17 cellular contexts compared by ENCODE assay signal in the genomic region with DNA sequence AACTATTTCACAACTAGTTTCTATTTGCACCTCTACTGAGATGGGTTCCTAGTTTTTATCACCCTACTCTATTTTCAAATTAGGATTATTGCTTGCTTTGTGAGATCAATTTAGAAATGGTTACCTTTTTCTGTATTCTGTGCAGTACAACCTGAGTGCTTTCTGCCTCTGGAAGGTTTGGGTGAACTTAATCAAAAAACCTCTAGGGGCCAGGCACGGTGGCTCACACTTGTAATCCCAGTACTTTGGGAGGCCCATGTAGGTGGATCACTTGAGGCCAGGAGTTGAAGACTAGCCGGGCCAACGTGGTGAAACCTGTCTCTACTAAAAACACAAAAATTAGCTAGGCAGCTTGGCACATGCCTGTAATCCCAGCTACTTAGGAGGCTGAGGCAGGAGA.
DNase-seq lines count a peak whose midpoint lies in the region; ATAC-seq lines count a peak whose summit lies in the region.
"Had no signal": no experiment of that assay in that cellular context is flagged by ENCODE, and none has a peak within 500 bp of the region (broad histone marks: within the 10 kb centered on the region; RNA-seq: fewer than 3 reads in every experiment).

No MANE protein-coding gene starts in this region.

- H3K36me3 Mint-ChIP-seq in activated CD4-positive, alpha-beta T cell treated with anti-CD3 and anti-CD28 coated beads, Interleukin-2, amount 10 ng/mL, durations not matched to agents 7 days and 5 days (ENCODE audit: low read depth): peaks cover 50% of the 10 kb centered on the region
- H3K36me3 Mint-ChIP-seq in CD8-positive, alpha-beta memory T cell: peaks cover 0 to 70% (median 9%) of the 10 kb centered on the region in 3 donors
- H3K36me3 Mint-ChIP-seq in activated naive CD8-positive, alpha-beta T cell treated with anti-CD3 and anti-CD28 coated beads for 36 hours: peaks cover 36% of the 10 kb centered on the region
- H3K36me3 Mint-ChIP-seq in naive thymus-derived CD4-positive, alpha-beta T cell: peaks cover 4 to 52% (median 29%) of the 10 kb centered on the region in 5 donors

- POLR2A ChIA-PET in activated CD4-positive, alpha-beta T cell treated with anti-CD3 and anti-CD28 coated beads, Interleukin-2, amount 10 ng/mL, durations not matched to agents 7 days and 5 days (lab: Charles Lee): no interaction called here
- POLR2A ChIA-PET in CD8-positive, alpha-beta memory T cell (lab: Charles Lee): no interaction called here
- POLR2A ChIA-PET in naive thymus-derived CD4-positive, alpha-beta T cell (lab: Charles Lee): no interaction called here

- H3K36me3 ChIP-seq in CD8-positive, alpha-beta memory T cell (ENCODE audit: insufficient read depth, low read length): peaks cover 11% of the 10 kb centered on the region
- peaks cover 0 to 31% (median 26%) of the 10 kb centered on the region in 3 experiments for H3K36me3 ChIP-seq in naive thymus-derived CD4-positive, alpha-beta T cell (ENCODE audit: control insufficient read depth in 2 of 3, insufficient read depth in 3 of 3, low read length in 3 of 3)

- H3K4me3 ChIP-seq in CD8-positive, alpha-beta memory T cell (ENCODE audit: low read length): no peak overlapping the region
- no peak overlapping the region for H3K4me3 ChIP-seq in naive thymus-derived CD4-positive, alpha-beta T cell (ENCODE audit: low read length)

- H3K27ac Mint-ChIP-seq in activated CD4-positive, alpha-beta T cell treated with anti-CD3 and anti-CD28 coated beads, Interleukin-2, amount 10 ng/mL, durations not matched to agents 7 days and 5 days: peak overlapping the region; percentile 80
- peak overlapping the region in 5 of 8 donors; percentile 18 to 69 (median 47) for H3K27ac Mint-ChIP-seq in CD8-positive, alpha-beta memory T cell
- H3K27ac Mint-ChIP-seq in activated naive CD8-positive, alpha-beta T cell treated with anti-CD3 and anti-CD28 coated beads for 36 hours: peak overlapping the region; percentile 14
- H3K27ac Mint-ChIP-seq in naive thymus-derived CD4-positive, alpha-beta T cell: peak overlapping the region in 5 of 9 donors; percentile 19 to 63 (median 39)
- H3K27ac Mint-ChIP-seq: CD8-positive, alpha-beta T cell; H9 had no signal

- CTCF ChIA-PET in activated CD4-positive, alpha-beta T cell treated with anti-CD3 and anti-CD28 coated beads, Interleukin-2, amount 10 ng/mL, durations not matched to agents 7 days and 5 days (lab: Charles Lee): interaction anchor here (0.6 kb wide), 1 partner anchor 260 kb away, joined by 4 read pairs; no protein-coding TSS in a partner anchor
- CTCF ChIA-PET in CD8-positive, alpha-beta memory T cell (lab: Charles Lee): interaction anchor here (1.0 kb wide), 1 partner anchor 12 kb away, joined by 3 read pairs; no protein-coding TSS in a partner anchor
- CTCF ChIA-PET in naive thymus-derived CD4-positive, alpha-beta T cell (lab: Charles Lee): interaction anchor here (0.6 to 1.5 kb wide), 3 partner anchors 17 to 358 kb away, joined by 3 to 8 read pairs (median 3); no protein-coding TSS in a partner anchor

- no peaks in the 10 kb centered on the region for H3K9me3 ChIP-seq in CD8-positive, alpha-beta memory T cell (ENCODE audit: low read length)
- H3K9me3 ChIP-seq in naive thymus-derived CD4-positive, alpha-beta T cell (ENCODE audit: control insufficient read depth in 2 of 3, low read length in 3 of 3): no peaks in the 10 kb centered on the region

- H3K4me1 Mint-ChIP-seq in activated CD4-positive, alpha-beta T cell treated with anti-CD3 and anti-CD28 coated beads, Interleukin-2, amount 10 ng/mL, durations not matched to agents 7 days and 5 days: peaks cover 12% of the 10 kb centered on the region
- H3K4me1 Mint-ChIP-seq in CD8-positive, alpha-beta memory T cell: peaks cover 16 to 45% (median 43%) of the 10 kb centered on the region in 3 donors
- H3K4me1 Mint-ChIP-seq in activated naive CD8-positive, alpha-beta T cell treated with anti-CD3 and anti-CD28 coated beads for 36 hours: peaks cover 21% of the 10 kb centered on the region
- peaks cover 14 to 43% (median 31%) of the 10 kb centered on the region in 7 donors for H3K4me1 Mint-ChIP-seq in naive thymus-derived CD4-positive, alpha-beta T cell
- H3K4me1 Mint-ChIP-seq: H9 had no signal

- intact Hi-C loops in naive thymus-derived CD4-positive, alpha-beta T cell (cut with micrococcal nuclease): no loop called here

- no peak overlapping the region for H3K4me3 Mint-ChIP-seq in activated CD4-positive, alpha-beta T cell treated with anti-CD3 and anti-CD28 coated beads, Interleukin-2, amount 10 ng/mL, durations not matched to agents 7 days and 5 days
- no peak overlapping the region for H3K4me3 Mint-ChIP-seq in CD8-positive, alpha-beta memory T cell
- no peak overlapping the region for H3K4me3 Mint-ChIP-seq in activated naive CD8-positive, alpha-beta T cell treated with anti-CD3 and anti-CD28 coated beads for 36 hours
- no peak overlapping the region for H3K4me3 Mint-ChIP-seq in naive thymus-derived CD4-positive, alpha-beta T cell
- H3K4me3 Mint-ChIP-seq: CD8-positive, alpha-beta T cell; H9; IgD-negative memory B cell had no signal

- ATAC-seq in naive thymus-derived CD4-positive, alpha-beta T cell: no peak
- ATAC-seq: CD8-positive, alpha-beta T cell had no signal

- no peak overlapping the region for H3K27ac ChIP-seq in CD8-positive, alpha-beta memory T cell (ENCODE audit: low read depth, low read length)
- H3K27ac ChIP-seq in naive thymus-derived CD4-positive, alpha-beta T cell (ENCODE audit: low read depth, low read length): no peak overlapping the region
- H3K27ac ChIP-seq: RWPE1 had no signal

- no peaks in the 10 kb centered on the region for H3K9me3 Mint-ChIP-seq in activated CD4-positive, alpha-beta T cell treated with anti-CD3 and anti-CD28 coated beads, Interleukin-2, amount 10 ng/mL, durations not matched to agents 7 days and 5 days
- H3K9me3 Mint-ChIP-seq in CD8-positive, alpha-beta memory T cell: no peaks in the 10 kb centered on the region
- H3K9me3 Mint-ChIP-seq in activated naive CD8-positive, alpha-beta T cell treated with anti-CD3 and anti-CD28 coated beads for 36 hours: no peaks in the 10 kb centered on the region
- no peaks in the 10 kb centered on the region for H3K9me3 Mint-ChIP-seq in naive thymus-derived CD4-positive, alpha-beta T cell
- H3K9me3 Mint-ChIP-seq: CD8-positive, alpha-beta T cell; H9; IgD-negative memory B cell had no signal

- no peaks in the 10 kb centered on the region for H3K4me1 ChIP-seq in CD8-positive, alpha-beta memory T cell (ENCODE audit: insufficient read depth, low read length)
- no peaks in the 10 kb centered on the region for H3K4me1 ChIP-seq in naive thymus-derived CD4-positive, alpha-beta T cell (ENCODE audit: control insufficient read depth in 2 of 2, insufficient read depth in 2 of 2, low read length in 2 of 2)

- no peaks in the 10 kb centered on the region for H3K27me3 Mint-ChIP-seq in activated CD4-positive, alpha-beta T cell treated with anti-CD3 and anti-CD28 coated beads, Interleukin-2, amount 10 ng/mL, durations not matched to agents 7 days and 5 days
- H3K27me3 Mint-ChIP-seq in CD8-positive, alpha-beta memory T cell: no peaks in the 10 kb centered on the region
- no peaks in the 10 kb centered on the region for H3K27me3 Mint-ChIP-seq in activated naive CD8-positive, alpha-beta T cell treated with anti-CD3 and anti-CD28 coated beads for 36 hours
- H3K27me3 Mint-ChIP-seq in naive thymus-derived CD4-positive, alpha-beta T cell: no peaks in the 10 kb centered on the region
- H3K27me3 Mint-ChIP-seq: IgD-negative memory B cell had no signal

- no peaks in the 10 kb centered on the region for H3K27me3 ChIP-seq in CD8-positive, alpha-beta memory T cell (ENCODE audit: insufficient read depth, low read length, poor library complexity, severe bottlenecking)
- no peaks in the 10 kb centered on the region for H3K27me3 ChIP-seq in naive thymus-derived CD4-positive, alpha-beta T cell (ENCODE audit: control insufficient read depth in 2 of 2, insufficient read depth in 2 of 2, low read length in 2 of 2)

- no peak for DNase-seq in activated CD4-positive, alpha-beta T cell treated with anti-CD3 and anti-CD28 coated beads, Interleukin-2, amount 10 ng/mL, durations not matched to agents 7 days and 5 days
- no peak for DNase-seq in activated CD4-positive, alpha-beta T cell treated with anti-CD3 and anti-CD28 coated beads, Interleukin-2, amount 50 U/mL, for 48 hours
- DNase-seq in CD8-positive, alpha-beta memory T cell: no peak
- no peak for DNase-seq in activated naive CD8-positive, alpha-beta T cell treated with anti-CD3 and anti-CD28 coated beads for 36 hours
- DNase-seq in naive thymus-derived CD4-positive, alpha-beta T cell: no peak
- no peak for DNase-seq in NCI-H2107 (lab: John Stamatoyannopoulos, UW)
- DNase-seq in stimulated activated CD4-positive, alpha-beta T cell treated with anti-CD3 and anti-CD28 coated beads, Interleukin-4, amount 100 ng/mL, for 24 hours: no peak
- DNase-seq in RPMI8226: no peak
- DNase-seq: 8988T; CD8-positive, alpha-beta T cell; DMS79; H9; NCI-H187 treated with DMSO at 0.1 percent for 48 hours; NCI-H526 treated with DMSO at 0.1 percent for 48 hours; OCI-M1 had no signal

Comparison
In these comparisons a context has a peak if more than half of its experiments do, and no peak if none do; other contexts are left out.
1. H3K27ac Mint-ChIP-seq: peak in every context shown above with its lines; median percentile 80 in activated CD4-positive, alpha-beta T cell treated with anti-CD3 and anti-CD28 coated beads, Interleukin-2, amount 10 ng/mL, durations not matched to agents 7 days and 5 days; 47 in CD8-positive, alpha-beta memory T cell; 39 in naive thymus-derived CD4-positive, alpha-beta T cell; 14 in activated naive CD8-positive, alpha-beta T cell treated with anti-CD3 and anti-CD28 coated beads for 36 hours.